In the genomic region with DNA sequence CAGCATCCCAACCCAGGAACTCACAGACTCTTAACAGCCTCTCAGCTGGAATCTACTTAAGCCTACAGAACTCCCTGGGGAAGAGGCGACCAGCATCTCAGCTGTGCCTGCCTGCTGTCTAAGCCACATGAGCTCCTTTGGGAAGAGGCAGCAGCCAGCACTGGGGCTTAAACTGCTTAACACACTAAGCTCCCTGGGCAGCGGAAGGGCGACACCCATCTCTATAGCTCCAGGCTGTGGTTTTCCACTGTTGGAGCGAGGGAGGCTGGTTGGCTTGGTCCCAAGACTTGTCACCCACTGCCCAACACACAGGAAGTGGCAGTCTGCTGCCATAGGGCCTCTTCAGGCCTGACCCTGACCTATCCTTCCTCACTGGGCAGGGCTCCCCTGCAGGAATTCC, we compare ENCODE assay signal across 22 cellular contexts.
DNase-seq lines count a peak whose midpoint lies in the region; ATAC-seq, FAIRE-seq and TF ChIP-seq lines count a peak whose summit lies in the region.
"Had no signal": no experiment of that assay in that cellular context is flagged by ENCODE, and none has a peak within 500 bp of the region (broad histone marks: within the 10 kb centered on the region; RNA-seq: fewer than 3 reads in every experiment).

No MANE protein-coding gene starts in this region.

- WGBS in neuronal stem cell (ENCODE audit: extremely low coverage in 2 of 2, insufficient read length in 2 of 2, insufficient replicate concordance in 1 of 2), 2 donors: no CpG with 5 or more reads among the region's 4 CpGs

- H4K8ac ChIP-seq in neuronal stem cell (ENCODE audit: low read depth, low read length): no peak overlapping the region

- no peaks in the 10 kb centered on the region for H3K36me3 ChIP-seq in neuronal stem cell (replicated peaks in 1 of 2; ENCODE audit: control insufficient read depth in 2 of 2, insufficient read depth in 2 of 2, low read length in 2 of 2)
- H3K36me3 ChIP-seq: lower lobe of right lung, right atrium auricular region had no signal

- H3K4me1 ChIP-seq in neuronal stem cell (ENCODE audit: control insufficient read depth in 2 of 2, insufficient read depth in 1 of 2, low read depth in 1 of 2, low read length in 2 of 2): no peaks in the 10 kb centered on the region
- H3K4me1 ChIP-seq: lower lobe of right lung, right atrium auricular region had no signal

- H2BK120ac ChIP-seq in neuronal stem cell (ENCODE audit: low read depth, low read length): no peak overlapping the region

- H3K79me1 ChIP-seq in neuronal stem cell (ENCODE audit: low read depth, low read length): no peaks in the 10 kb centered on the region

- no peak overlapping the region for H3K9ac ChIP-seq in neuronal stem cell (ENCODE audit: low read depth, low read length, poor library complexity)

- H3K4me3 ChIP-seq in neuronal stem cell (ENCODE audit: low read length in 2 of 2): no peak overlapping the region
- H3K4me3 ChIP-seq: lower lobe of right lung, right atrium auricular region had no signal

- no peak overlapping the region for H3K27ac ChIP-seq in neuronal stem cell (replicated peaks; ENCODE audit: low read length)
- H3K27ac ChIP-seq: lower lobe of right lung, right atrium auricular region, VCaP had no signal

- no peak overlapping the region for H2BK15ac ChIP-seq in neuronal stem cell (ENCODE audit: low read length)

- H3K14ac ChIP-seq in neuronal stem cell (ENCODE audit: low read length): no peak overlapping the region

- TF ChIP-seq POLR2A in H54 (IDR thresholded peaks at IDR 0.05; ENCODE audit: low read depth, low read length): no peak

- no peak overlapping the region for H2BK12ac ChIP-seq in neuronal stem cell (ENCODE audit: low read length)

- peaks cover 0 to 2% of the 10 kb centered on the region in 2 donors for H3K9me3 ChIP-seq in neuronal stem cell (replicated peaks in 1 of 2; ENCODE audit: control insufficient read depth in 2 of 2, insufficient read depth in 1 of 2, low read depth in 1 of 2, low read length in 2 of 2)
- H3K9me3 ChIP-seq: lower lobe of right lung had no signal

- no peak overlapping the region for H3K23ac ChIP-seq in neuronal stem cell (ENCODE audit: low read depth, low read length, poor library complexity)

- H2AFZ ChIP-seq in neuronal stem cell (ENCODE audit: low read length): no peak overlapping the region

- no peaks in the 10 kb centered on the region for H3K27me3 ChIP-seq in neuronal stem cell (ENCODE audit: control insufficient read depth in 3 of 3, insufficient read depth in 3 of 3, low read depth in 1 of 3, low read length in 3 of 3)
- H3K27me3 ChIP-seq: right atrium auricular region had no signal

- DNase-seq in H54 (ENCODE audit: insufficient read length, low spot score) (peak; percentile 2), NCI-H524 treated with DMSO at 0.1 percent for 48 hours (lab: John Stamatoyannopoulos, UW) (peak; percentile 91), amniotic epithelial cell (ENCODE audit: low read depth) (peak; percentile 11), neuronal stem cell (ENCODE audit: low spot score) (no peak), DMS53 (lab: John Stamatoyannopoulos, UW) (no peak), COLO829 (ENCODE audit: low spot score) (no peak)
- no peak for DNase-seq in activated CD8-positive, alpha-beta memory T cell treated with anti-CD3 and anti-CD28 coated beads for 24 hours
- DNase-seq: activated gamma-delta T cell, amniotic stem cell, dermis blood vessel endothelial cell, DMS 273 treated with DMSO at 0.1 percent for 48 hours, GDM1, KG1, lower lobe of right lung, NCI-H1048, NCI-H2029 treated with DMSO at 0.1 percent for 48 hours, NCI-H510A, SHP77, T-cell had no signal

- H2BK5ac ChIP-seq in neuronal stem cell (ENCODE audit: low read length): no peak overlapping the region

- H2AK5ac ChIP-seq in neuronal stem cell (ENCODE audit: low read depth, low read length): no peak overlapping the region

- no peak for FAIRE-seq in H54 (lab: Jason Lieb, UNC)

- peak overlapping the region; percentile 45 for H3K18ac ChIP-seq in neuronal stem cell (ENCODE audit: low read length)

- H3K4ac ChIP-seq in neuronal stem cell (ENCODE audit: low read length): no peak overlapping the region

- H3K4me2 ChIP-seq in neuronal stem cell (ENCODE audit: insufficient read depth, low read length, poor library complexity, severe bottlenecking): no peak overlapping the region

- no peak overlapping the region for H4K91ac ChIP-seq in neuronal stem cell (ENCODE audit: low read depth, low read length, poor library complexity)

- ATAC-seq in HG03571 (IDR thresholded peaks at IDR 0.05; ENCODE audit: unreplicated experiment): no peak
- ATAC-seq: lower lobe of right lung, T-cell had no signal

Comparison
In these comparisons a context has a peak if more than half of its experiments do, and no peak if none do; other contexts are left out.
1. DNase-seq: peak in H54 (single experiment), NCI-H524 treated with DMSO at 0.1 percent for 48 hours (single experiment) and amniotic epithelial cell (single experiment); none in neuronal stem cell (single experiment), activated CD8-positive, alpha-beta memory T cell treated with anti-CD3 and anti-CD28 coated beads for 24 hours (single experiment), DMS53 (single experiment) and COLO829 (single experiment).